In genomic region chr20:63968136-63968927, GRCh38 we compare ENCODE assay signal across 7 cellular contexts.
DNase-seq lines count a peak whose midpoint lies in the region; ATAC-seq and TF ChIP-seq lines count a peak whose summit lies in the region.
"Had no signal": no experiment of that assay in that cellular context is flagged by ENCODE, and none has a peak within 500 bp of the region (broad histone marks: within the 10 kb centered on the region; RNA-seq: fewer than 3 reads in every experiment).

No MANE protein-coding gene starts in this region.

- H3K9ac ChIP-seq in OCI-LY3 (ENCODE audit: low read length) = peak overlapping the region; percentile 85

- H3K36me3 Mint-ChIP-seq in stimulated activated effector memory CD8-positive, alpha-beta T cell treated with anti-CD3 and anti-CD28 coated beads, Interleukin-12 subunit alpha, Interleukin-12 subunit beta, amount 100 ng/mL, for 72 hours = peaks cover 37% of the 10 kb centered on the region

- H3K27me3 ChIP-seq in OCI-LY3 (ENCODE audit: low read depth, low read length) = 0 out of 2 replicates have a peak, but pooled peaks cover 4% of the 10 kb centered on the region

- H2AFZ ChIP-seq in OCI-LY3 (ENCODE audit: low read depth, low read length) = no peak overlapping the region

- peak overlapping the region; percentile 81 for H3K4me3 Mint-ChIP-seq in stimulated activated effector memory CD8-positive, alpha-beta T cell treated with anti-CD3 and anti-CD28 coated beads, Interleukin-12 subunit alpha, Interleukin-12 subunit beta, amount 100 ng/mL, for 72 hours

- peak overlapping the region; percentile 91 for H3K27ac Mint-ChIP-seq in stimulated activated effector memory CD8-positive, alpha-beta T cell treated with anti-CD3 and anti-CD28 coated beads, Interleukin-12 subunit alpha, Interleukin-12 subunit beta, amount 100 ng/mL, for 72 hours

- H3K4me1 Mint-ChIP-seq in stimulated activated effector memory CD8-positive, alpha-beta T cell treated with anti-CD3 and anti-CD28 coated beads, Interleukin-12 subunit alpha, Interleukin-12 subunit beta, amount 100 ng/mL, for 72 hours = peaks cover 17% of the 10 kb centered on the region

- H3K36me3 ChIP-seq in OCI-LY3 (replicated peaks; ENCODE audit: low read depth, low read length) = peaks cover 10% of the 10 kb centered on the region

- H3K9me3 ChIP-seq in OCI-LY3 (ENCODE audit: insufficient read depth, low read length) = no peaks in the 10 kb centered on the region

- ATAC-seq in stimulated activated effector memory CD8-positive, alpha-beta T cell treated with anti-CD3 and anti-CD28 coated beads, Interleukin-12 subunit alpha, Interleukin-12 subunit beta, amount 100 ng/mL, for 72 hours = no peak
- ATAC-seq in GM21447 (IDR thresholded peaks at IDR 0.05; ENCODE audit: unreplicated experiment) = no peak
- ATAC-seq in GM18502 (IDR thresholded peaks at IDR 0.05; ENCODE audit: poor library complexity, unreplicated experiment) = no peak

- H3K4me2 ChIP-seq in OCI-LY3 (ENCODE audit: low read length) = peak overlapping the region; percentile 98

- H3K27ac ChIP-seq in OCI-LY3 (ENCODE audit: low read length) = no peak overlapping the region

- H3K4me1 ChIP-seq in OCI-LY3 (ENCODE audit: low read length) = peaks cover 12% of the 10 kb centered on the region

- TF ChIP-seq CTCF in OCI-LY3 (IDR thresholded peaks at IDR 0.05; ENCODE audit: low read depth, low read length) (no peak), epithelial cell of esophagus (IDR thresholded peaks at IDR 0.05; ENCODE audit: insufficient read depth, low read depth, low read length, missing control alignments) (no peak)

- peaks cover 16% of the 10 kb centered on the region for H3K79me2 ChIP-seq in OCI-LY3 (ENCODE audit: low read length)

- no peaks in the 10 kb centered on the region for H4K20me1 ChIP-seq in OCI-LY3 (ENCODE audit: insufficient read depth, low read length)

- H3K4me3 ChIP-seq in OCI-LY3 (ENCODE audit: low read length) (peak overlapping the region; percentile 83), epithelial cell of esophagus (ENCODE audit: low read length) (peak overlapping the region; percentile 63)

- DNase-seq in epithelial cell of esophagus (ENCODE audit: low read depth) (no peak), NCI-H2171 treated with DMSO at 0.1 percent for 48 hours (lab: John Stamatoyannopoulos, UW) (no peak)
- no peak for DNase-seq in stimulated activated effector memory CD8-positive, alpha-beta T cell treated with anti-CD3 and anti-CD28 coated beads, Interleukin-12 subunit alpha, Interleukin-12 subunit beta, amount 100 ng/mL, for 72 hours (ENCODE audit: low spot score in 2 of 2)
- DNase-seq: stimulated activated CD4-positive, alpha-beta T cell treated with anti-CD3 and anti-CD28 coated beads, Interleukin-15, amount 100 ng/mL, for 24 hours had no signal

- H3K9me3 Mint-ChIP-seq in stimulated activated effector memory CD8-positive, alpha-beta T cell treated with anti-CD3 and anti-CD28 coated beads, Interleukin-12 subunit alpha, Interleukin-12 subunit beta, amount 100 ng/mL, for 72 hours = peaks cover 2% of the 10 kb centered on the region
